ENCODE assay signal across 1 cellular context in genomic region chr12:26729137-26729671, GRCh38.
TF ChIP-seq lines count a peak whose summit lies in the region.

No MANE protein-coding gene starts in this region.

TF ChIP-seq in GM12878, 131 proteins besides CTCF, POLR2A, EP300 and RAD21 (continued from another document):
- TF ChIP-seq BCL3 (IDR thresholded peaks at IDR 0.05; ENCODE audit: borderline replicate concordance, insufficient read depth, low read depth, low read length, poor library complexity, severe bottlenecking) (peak; percentile 89), KLF5 (IDR thresholded peaks at IDR 0.05; ENCODE audit: partially characterized antibody) (peak; percentile 49), SREBF1 (IDR thresholded peaks at IDR 0.05; ENCODE audit: low read length) (0 out of 2 replicates have a peak, but pooled peaks have one; percentile 35), CBX5 (IDR thresholded peaks at IDR 0.05; ENCODE audit: low read depth) (peak; percentile 69), IKZF1 (conservative IDR thresholded peaks at IDR 0.05) (peak; percentile 89), MXI1 (IDR thresholded peaks at IDR 0.05; ENCODE audit: low read depth, low read length) (peak; percentile 38; the same call in 1 of the 2 replicates), CBFB (IDR thresholded peaks at IDR 0.05; ENCODE audit: low read depth) (peak; percentile 34; the same call in 1 of the 2 replicates), DPF2 (IDR thresholded peaks at IDR 0.05) (peak; percentile 94), FOXM1 (IDR thresholded peaks at IDR 0.05; ENCODE audit: low read depth, low read length) (peak; percentile 88), BHLHE40 (IDR thresholded peaks at IDR 0.05; ENCODE audit: borderline replicate concordance in 1 of 2, low read depth in 2 of 2, low read length in 1 of 2) (peak; percentile 42 to 74; a peak in 2 of 4 replicates), ZNF207 (IDR thresholded peaks at IDR 0.05; ENCODE audit: borderline replicate concordance) (0 out of 2 replicates have a peak, but pooled peaks have one; percentile 36), SMAD1 (IDR thresholded peaks at IDR 0.05; ENCODE audit: low read depth, partially characterized antibody) (peak; percentile 95), RUNX3 (IDR thresholded peaks at IDR 0.05; ENCODE audit: low read length) (peak; percentile 85), SMAD5 (IDR thresholded peaks at IDR 0.05; ENCODE audit: low read depth) (peak; percentile 57; the same call in 1 of the 2 replicates), SKIL (IDR thresholded peaks at IDR 0.05; ENCODE audit: low read depth, poor library complexity, severe bottlenecking) (peak; percentile 92), MTA2 (IDR thresholded peaks at IDR 0.05; ENCODE audit: low read depth) (peak; percentile 99), BACH1 (IDR thresholded peaks at IDR 0.05; ENCODE audit: borderline replicate concordance) (peak; percentile 89; the same call in 1 of the 2 replicates), ETV6 (conservative IDR thresholded peaks at IDR 0.05 in 1 of 2, IDR thresholded peaks at IDR 0.05 in 1 of 2; ENCODE audit: borderline replicate concordance in 1 of 2, low read depth in 1 of 2) (peak in 1 of 2 experiments; percentile 73; a peak in 1 of 4 replicates), NFIC (IDR thresholded peaks at IDR 0.05; ENCODE audit: low read depth, low read length) (peak; percentile 89), BMI1 (IDR thresholded peaks at IDR 0.05; ENCODE audit: borderline replicate concordance) (peak; percentile 87), NR2F1 (conservative IDR thresholded peaks at IDR 0.05) (peak; percentile 89), CEBPB (IDR thresholded peaks at IDR 0.05; ENCODE audit: borderline replicate concordance in 1 of 2, low read depth in 2 of 2, low read length in 2 of 2) (peak in 1 of 2 experiments; percentile 64; a peak in 1 of 4 replicates), BCL11A (IDR thresholded peaks at IDR 0.05; ENCODE audit: low read depth, low read length) (peak; percentile 67), ZNF217 (IDR thresholded peaks at IDR 0.05) (peak; percentile 97), ZNF384 (IDR thresholded peaks at IDR 0.05; ENCODE audit: borderline replicate concordance, low read depth, low read length) (peak; percentile 55; the same call in 1 of the 2 replicates), JUND (IDR thresholded peaks at IDR 0.05; ENCODE audit: low read depth, low read length) (peak; percentile 72; the same call in 1 of the 2 replicates), MTA3 (IDR thresholded peaks at IDR 0.05; ENCODE audit: borderline replicate concordance, low read length) (peak; percentile 30; the same call in 1 of the 2 replicates), GATAD2B (conservative IDR thresholded peaks at IDR 0.05; ENCODE audit: low read depth) (peak; percentile 78), IKZF2 (IDR thresholded peaks at IDR 0.05) (peak; percentile 90 to 92), ZSCAN29 (IDR thresholded peaks at IDR 0.05) (0 out of 2 replicates have a peak, but pooled peaks have one; percentile 41), NBN (IDR thresholded peaks at IDR 0.05) (peak; percentile 94), IRF4 (IDR thresholded peaks at IDR 0.05; ENCODE audit: low read depth, low read length) (peak; percentile 49; the same call in 1 of the 2 replicates), ATF7 (IDR thresholded peaks at IDR 0.05; ENCODE audit: low read depth) (peak; percentile 95), PBX3 (IDR thresholded peaks at IDR 0.05; ENCODE audit: insufficient replicate concordance, low read depth, low read length) (peak; percentile 43), ATF2 (IDR thresholded peaks at IDR 0.05; ENCODE audit: low read length) (peak; percentile 89), TCF7 (IDR thresholded peaks at IDR 0.05; ENCODE audit: borderline replicate concordance) (0 out of 2 replicates have a peak, but pooled peaks have one; percentile 1), POU2F2 (IDR thresholded peaks at IDR 0.05; ENCODE audit: borderline replicate concordance, low read depth, low read length) (peak; percentile 74; the same call in 2 of the 3 replicates), EED (IDR thresholded peaks at IDR 0.05; ENCODE audit: low read depth) (peak; percentile 60), ZNF592 (IDR thresholded peaks at IDR 0.05) (peak; percentile 36; the same call in 1 of the 2 replicates), MEF2A (IDR thresholded peaks at IDR 0.05; ENCODE audit: insufficient read depth, low read depth, low read length) (peak; percentile 85), CHD2 (IDR thresholded peaks at IDR 0.05; ENCODE audit: borderline replicate concordance, low read depth, low read length) (peak; percentile 14; the same call in 1 of the 2 replicates)
